Comparison of ENCODE assay signal across 8 cellular contexts in the genomic region with DNA sequence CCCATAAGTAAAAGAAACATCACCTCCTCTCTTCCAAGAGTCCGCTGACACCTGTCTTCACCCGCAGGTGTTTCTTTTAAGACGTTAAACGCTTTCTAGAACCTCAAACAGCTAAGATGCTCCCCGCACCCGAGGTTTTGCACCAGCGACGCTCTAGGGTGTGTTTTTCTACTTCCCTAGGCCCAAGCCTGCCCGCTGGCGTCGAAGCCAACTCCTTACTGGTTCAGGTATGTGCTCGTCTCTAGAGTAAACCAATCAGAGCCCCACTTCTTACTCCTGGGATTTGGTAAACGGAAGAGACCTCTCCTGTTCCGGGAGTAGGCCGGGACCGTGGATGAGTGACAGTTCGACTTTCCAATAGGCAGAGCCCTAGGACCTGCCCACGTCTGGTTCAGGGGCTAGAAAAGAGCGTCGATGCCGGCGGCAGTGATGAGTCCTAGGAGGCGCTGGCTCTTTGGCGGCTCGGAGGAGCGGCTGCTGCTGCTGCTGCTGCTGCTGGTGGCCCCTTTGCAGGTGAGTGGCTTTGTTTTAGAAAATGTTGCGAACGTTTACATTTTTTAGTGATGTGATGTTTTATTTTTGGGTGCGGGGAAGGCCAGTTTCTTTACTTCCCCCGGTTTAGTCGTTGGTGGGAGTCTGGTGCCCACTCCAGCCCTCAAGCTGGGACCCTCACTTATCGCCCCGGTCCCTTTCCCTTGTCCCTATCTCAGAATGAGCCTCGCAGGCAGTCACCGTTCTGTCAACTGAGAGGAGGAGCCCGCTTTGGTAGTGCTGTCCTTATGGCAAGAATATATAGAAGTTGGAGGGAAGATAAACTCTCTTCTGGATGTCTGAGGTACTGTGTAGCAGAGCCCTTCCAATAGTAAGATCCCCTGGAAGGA. TPM values are rescaled to one million over a fixed set of nuclear protein-coding genes. Genes with fewer than 3 reads are reported as not detected.
DNase-seq lines count a peak whose midpoint lies in the region; ATAC-seq and TF ChIP-seq lines count a peak whose summit lies in the region.

A gene (plus strand): TSS at position 429 of the 881 bp plus-strand sequence. CDS start 14,655 bp downstream, outside the sequence.

- in situ Hi-C loops in transverse colon (cut with MboI; ENCODE audit: low pct_ligation_motif_present in 1 of 4, low pct_unique_long_range_greater_than_20kb in 1 of 4, low sequenced_read_pairs in 3 of 4) = loop anchor here in 1 of 4 donors (25.0 kb wide), 1 partner anchor 316 kb away; no protein-coding TSS in a partner anchor

- 0 out of 2 replicates have a peak, but pooled peaks cover 4% of the 10 kb centered on the region for H3F3A ChIP-seq in SU-DHL-6 (ENCODE audit: insufficient read depth)

- DNase-seq in NCI-H128 (lab: John Stamatoyannopoulos, UW; ENCODE audit: unreplicated experiment) (peak; percentile 99), adipocyte (ENCODE audit: low read depth) (peak; percentile 100), cardiac muscle cell (ENCODE audit: low read depth in 1 of 2, low spot score in 1 of 2) (peak; percentile 99 to 100), transverse colon (peak; percentile 98)

- H3K27me3 ChIP-seq in SU-DHL-6 (ENCODE audit: low read length) (no peaks in the 10 kb centered on the region), adipocyte (replicated peaks; ENCODE audit: control insufficient read depth, insufficient read depth, low read length) (no peaks in the 10 kb centered on the region), cardiac muscle cell (no peaks in the 10 kb centered on the region), parathyroid adenoma (ENCODE audit: control insufficient read depth, insufficient read depth, low read length) (no peaks in the 10 kb centered on the region), transverse colon (no peaks in the 10 kb centered on the region)

- H2AFZ ChIP-seq in SU-DHL-6 (ENCODE audit: low read depth, low read length, severe bottlenecking) (peak within 1 kb of the TSS; percentile 95), parathyroid adenoma (peak within 1 kb of the TSS; percentile 91)

- H3K4me2 ChIP-seq in SU-DHL-6 (ENCODE audit: low read depth, low read length, poor library complexity, severe bottlenecking) (peak within 1 kb of the TSS; percentile 83), parathyroid adenoma (ENCODE audit: low read length) (peak within 1 kb of the TSS; percentile 95)

- WGBS in transverse colon (ENCODE audit: low coverage in 1 of 2), 2 donors = 1% methylated on average over 21 to 36 of the region's 36 CpGs

- H3K36me3 ChIP-seq in SU-DHL-6 (ENCODE audit: low read length) (no peaks in the 10 kb centered on the region), adipocyte (ENCODE audit: control insufficient read depth, insufficient read depth, low read length, severe bottlenecking) (no peaks in the 10 kb centered on the region), cardiac muscle cell (no peaks in the 10 kb centered on the region), parathyroid adenoma (ENCODE audit: control insufficient read depth, insufficient read depth, low read length) (no peaks in the 10 kb centered on the region), transverse colon (no peaks in the 10 kb centered on the region)

- intact Hi-C loops in transverse colon (cut with DNase I; ENCODE audit: low total_unique reads) = no loop called here

- H3K9me3 ChIP-seq in SU-DHL-6 (ENCODE audit: insufficient read depth, low read length) (no peaks in the 10 kb centered on the region), adipocyte (ENCODE audit: control insufficient read depth, low read length) (no peaks in the 10 kb centered on the region), cardiac muscle cell (ENCODE audit: low read depth) (no peaks in the 10 kb centered on the region), parathyroid adenoma (ENCODE audit: control insufficient read depth, low read length) (no peaks in the 10 kb centered on the region), transverse colon (no peaks in the 10 kb centered on the region)

- H3K4me1 ChIP-seq in adipocyte (ENCODE audit: control insufficient read depth, insufficient read depth, low read length) (peaks cover 20% of the 10 kb centered on the region), cardiac muscle cell (ENCODE audit: low read depth) (no peaks in the 10 kb centered on the region), parathyroid adenoma (peaks cover 10% of the 10 kb centered on the region), transverse colon (peaks cover 0 to 19% (median 17%) of the 10 kb centered on the region in 4 donors)

- no peaks in the 10 kb centered on the region for H3K79me2 ChIP-seq in SU-DHL-6 (ENCODE audit: insufficient read depth, low read length)
- H3K79me2 ChIP-seq in parathyroid adenoma = peaks cover 29% of the 10 kb centered on the region

- no peaks in the 10 kb centered on the region for H4K20me1 ChIP-seq in SU-DHL-6 (ENCODE audit: low read depth, low read length)

- TF ChIP-seq CTCF in GM12873 (IDR thresholded peaks at IDR 0.05; ENCODE audit: insufficient read depth, low read depth, low read length, missing control alignments) = peak; percentile 45
- TF ChIP-seq CTCF in SU-DHL-6 (IDR thresholded peaks at IDR 0.05; ENCODE audit: insufficient read depth, low read length, poor library complexity, severe bottlenecking) = no peak
- peak; percentile 27 for TF ChIP-seq CTCF in cardiac muscle cell (IDR thresholded peaks at IDR 0.05; ENCODE audit: low read depth, low read length)
- no peak for TF ChIP-seq CTCF in parathyroid adenoma (IDR thresholded peaks at IDR 0.05)
- no peak for TF ChIP-seq CTCF in transverse colon (IDR thresholded peaks at IDR 0.05)

- H3K27ac ChIP-seq in SU-DHL-6 (ENCODE audit: low read depth, low read length) (peak within 1 kb of the TSS; percentile 59), cardiac muscle cell (peak within 1 kb of the TSS; percentile 64), parathyroid adenoma (peak within 1 kb of the TSS; percentile 69), transverse colon (peak within 1 kb of the TSS; percentile 84 to 91 (median 88))

- peak; percentile 98 for TF ChIP-seq POLR2A in transverse colon (IDR thresholded peaks at IDR 0.05)

- H3K4me3 ChIP-seq in SU-DHL-6 (ENCODE audit: insufficient read depth, low read length, poor library complexity, severe bottlenecking) (peak within 1 kb of the TSS; percentile 88), adipocyte (ENCODE audit: low read length) (peak within 1 kb of the TSS; percentile 95), cardiac muscle cell (peak within 1 kb of the TSS; percentile 82), parathyroid adenoma (ENCODE audit: low read depth, low read length) (peak within 1 kb of the TSS; percentile 97), transverse colon (peak within 1 kb of the TSS; percentile 55 to 73 (median 60))

- peak; percentile 97 for ATAC-seq in HG02759 (IDR thresholded peaks at IDR 0.05; ENCODE audit: unreplicated experiment)

- no peaks in the 10 kb centered on the region for H3K9me2 ChIP-seq in SU-DHL-6 (replicated peaks; ENCODE audit: insufficient read depth, low read length)

- no peak for TF ChIP-seq EP300 in transverse colon (IDR thresholded peaks at IDR 0.05; ENCODE audit: low read depth)

- peak within 1 kb of the TSS; percentile 70 for H3K9ac ChIP-seq in SU-DHL-6 (ENCODE audit: low read length)
- H3K9ac ChIP-seq in adipocyte (ENCODE audit: low read length) = peak within 1 kb of the TSS; percentile 97
- H3K9ac ChIP-seq in parathyroid adenoma = peak within 1 kb of the TSS; percentile 47

RNA-seq across cellular contexts. Expression of the gene that starts here (rescaled TPM):
- total RNA-seq in cardiac muscle cell (15.2 and 20.1 TPM in 2 replicates), transverse colon (10 to 100 TPM in 2 of 4 donors, 1 to 10 TPM in 1, under 1 TPM in 1; 0.40 to 13.2 (median 7.2) TPM)
- 21.2 and 32.2 TPM in 2 replicates for polyA plus RNA-seq in cardiac muscle cell

Comparison
In these comparisons a context has a peak if more than half of its experiments do, and no peak if none do; other contexts are left out.
1. Peak in every context shown above with its lines: DNase-seq, ATAC-seq, H3K4me3 ChIP-seq and H3K27ac ChIP-seq.
2. CTCF ChIP-seq: peak in GM12873 (single experiment) and cardiac muscle cell (single experiment); none in SU-DHL-6 (single experiment), parathyroid adenoma (single experiment) and transverse colon (0 of 5).
3. H3K9ac ChIP-seq: peak in every context shown above with its lines; median percentile 97 in adipocyte; 70 in SU-DHL-6; 47 in parathyroid adenoma.